Comparison of ENCODE assay signal across 16 cellular contexts in the genomic region with DNA sequence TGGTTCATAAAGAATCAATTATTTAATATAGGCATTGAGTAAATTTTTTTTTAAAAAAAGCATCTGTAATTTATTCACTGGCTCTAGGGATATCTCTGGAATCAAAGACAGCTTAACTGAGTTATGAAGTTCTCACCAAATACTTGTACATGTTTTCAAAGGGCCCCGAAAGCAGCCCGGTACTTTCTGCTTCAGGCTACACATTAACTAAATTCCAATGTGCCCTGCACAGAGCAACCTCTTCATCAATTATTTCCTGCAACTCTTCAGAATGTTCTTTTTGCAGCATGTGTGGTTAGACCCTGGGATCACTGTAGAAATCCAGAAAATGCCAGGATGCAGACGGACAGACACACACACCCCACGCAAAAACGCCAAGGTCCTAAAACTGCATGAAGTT.
"Had no signal": no experiment of that assay in that cellular context is flagged by ENCODE, and none has a peak within 500 bp of the region (broad histone marks: within the 10 kb centered on the region; RNA-seq: fewer than 3 reads in every experiment).

No MANE protein-coding gene starts in this region.

- H3K27me3 ChIP-seq: gastroesophageal sphincter, tibial artery had no signal

- H3K9me3 ChIP-seq: gastroesophageal sphincter, tibial artery had no signal

- H3K27ac ChIP-seq: epithelial cell of prostate, gastroesophageal sphincter, tibial artery had no signal

- H3K36me3 ChIP-seq: gastroesophageal sphincter, tibial artery had no signal

- H3K4me3 ChIP-seq: gastroesophageal sphincter, tibial artery had no signal

- DNase-seq: activated CD4-positive, alpha-beta T cell treated with anti-CD3 and anti-CD28 coated beads, Interleukin-2, amount 10 ng/mL, durations not matched to agents 24 days and 14 days; activated CD4-positive, CD25-positive, alpha-beta regulatory T cell; activated CD8-positive, alpha-beta memory T cell treated with anti-CD3 and anti-CD28 coated beads, Interleukin-2, amount 50 U/mL, for 4 hours; activated CD8-positive, alpha-beta T cell treated with anti-CD3 and anti-CD28 coated beads, Interleukin-2, amount 10 ng/mL, durations not matched to agents 7 days and 5 days; activated effector memory CD4-positive, alpha-beta T cell treated with anti-CD3 and anti-CD28 coated beads, Interleukin-2, amount 50 U/mL, for 16 hours; activated naive CD8-positive, alpha-beta T cell treated with anti-CD3 and anti-CD28 coated beads for 36 hours; activated T-cell treated with anti-CD3 and anti-CD28 coated beads, Interleukin-2, amount 50 U/mL, for 48 hours; anterior cingulate cortex; cerebellar nuclear complex; effector memory CD8-positive, alpha-beta T cell; retina; stimulated activated CD4-positive, alpha-beta T cell treated with anti-CD3 and anti-CD28 coated beads, Interleukin-2, amount 100 ng/mL, for 48 hours; stimulated activated naive B cell treated with anti-CD40 and anti-IgM and Interleukin-4, amounts not matched to agents 10 μg/mL and 1 μg/mL and 100 μg/mL, for 72 hours; tibial artery had no signal

- H3K4me1 ChIP-seq: gastroesophageal sphincter had no signal
